Comparison of ENCODE assay signal across 16 cellular contexts in the genomic region with DNA sequence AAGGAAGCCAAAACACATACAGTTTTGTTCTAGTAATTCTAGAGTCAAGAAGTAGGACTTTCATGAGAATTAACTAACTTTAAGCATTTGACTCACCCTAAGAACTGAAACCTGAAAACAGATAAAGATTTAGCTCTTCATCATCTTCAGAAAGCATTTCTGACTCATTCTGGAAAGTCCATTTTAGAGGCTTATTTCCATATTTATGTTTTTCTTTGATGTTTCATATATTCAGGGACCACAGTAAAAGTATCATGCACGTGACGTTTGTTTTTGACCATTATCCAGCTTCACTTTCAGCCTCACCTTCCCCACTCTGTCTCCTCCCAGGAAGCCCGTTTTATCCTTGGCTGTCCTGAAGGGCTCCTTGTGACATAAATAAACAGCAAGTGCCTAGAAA.
DNase-seq lines count a peak whose midpoint lies in the region; ATAC-seq and TF ChIP-seq lines count a peak whose summit lies in the region.
"Had no signal": no experiment of that assay in that cellular context is flagged by ENCODE, and none has a peak within 500 bp of the region (broad histone marks: within the 10 kb centered on the region; RNA-seq: fewer than 3 reads in every experiment).

No MANE protein-coding gene starts in this region.

- no peak for DNase-seq in MV-4-11 (lab: John Stamatoyannopoulos, UW)
- DNase-seq in vagina (ENCODE audit: extremely low spot score in 2 of 2), result no peak
- no peak for DNase-seq in NCI-H2171 treated with DMSO at 0.1 percent for 48 hours (lab: John Stamatoyannopoulos, UW)
- DNase-seq: activated CD8-positive, alpha-beta T cell treated with anti-CD3 and anti-CD28 coated beads for 36 hours; activated gamma-delta T cell treated with Interleukin-2 at 50 U/mL for 16 hours; effector CD8-positive, alpha-beta T cell; GOT3; immature natural killer cell; NCI-H1092; NCI-H69 had no signal

- no peak for TF ChIP-seq EP300 in gastroesophageal sphincter (IDR thresholded peaks at IDR 0.05)

- H3K9me3 ChIP-seq in vagina, result no peaks in the 10 kb centered on the region
- H3K9me3 ChIP-seq in gastroesophageal sphincter, result no peaks in the 10 kb centered on the region
- H3K9me3 ChIP-seq: tibial nerve had no signal

- no peak for TF ChIP-seq CTCF in vagina (IDR thresholded peaks at IDR 0.05)
- no peak for TF ChIP-seq CTCF in gastroesophageal sphincter (IDR thresholded peaks at IDR 0.05)

- H3K27ac ChIP-seq in vagina (no peak overlapping the region), gastroesophageal sphincter (no peak overlapping the region)
- H3K27ac ChIP-seq: tibial nerve had no signal

- ATAC-seq in GM18499 (IDR thresholded peaks at IDR 0.05; ENCODE audit: insufficient read depth, unreplicated experiment), result peak; percentile 67
- peak; percentile 79 for ATAC-seq in GM19463 (IDR thresholded peaks at IDR 0.05; ENCODE audit: unreplicated experiment)
- peak; percentile 71 for ATAC-seq in HG02763 (IDR thresholded peaks at IDR 0.05; ENCODE audit: unreplicated experiment)
- ATAC-seq in HG03342 (IDR thresholded peaks at IDR 0.05; ENCODE audit: unreplicated experiment), result peak; percentile 91
- no peak for ATAC-seq in gastroesophageal sphincter
- ATAC-seq: activated CD8-positive, alpha-beta T cell treated with anti-CD3 and anti-CD28 coated beads for 36 hours had no signal

- TF ChIP-seq POLR2A in vagina (IDR thresholded peaks at IDR 0.05) (no peak), gastroesophageal sphincter (IDR thresholded peaks at IDR 0.05) (no peak)

- H3K27me3 ChIP-seq in vagina (no peaks in the 10 kb centered on the region), gastroesophageal sphincter (no peaks in the 10 kb centered on the region)
- H3K27me3 ChIP-seq: tibial nerve had no signal

- H3K4me3 ChIP-seq in vagina (no peak overlapping the region), gastroesophageal sphincter (no peak overlapping the region)
- H3K4me3 ChIP-seq: tibial nerve had no signal

- H3K36me3 ChIP-seq in vagina (no peaks in the 10 kb centered on the region), gastroesophageal sphincter (no peaks in the 10 kb centered on the region)
- H3K36me3 ChIP-seq: tibial nerve had no signal

- H3K4me1 ChIP-seq in vagina, result no peaks in the 10 kb centered on the region
- no peaks in the 10 kb centered on the region for H3K4me1 ChIP-seq in gastroesophageal sphincter
- H3K4me1 ChIP-seq: tibial nerve had no signal

- intact Hi-C loops in vagina (cut with DNase I), result no loop called here

- 70 to 73% methylated on average over 3 of the region's 3 CpGs for WGBS in gastroesophageal sphincter (ENCODE audit: low coverage in 1 of 2), 2 donors
